ENCODE assay signal across 21 cellular contexts in genomic region chr2:147174824-147175254, GRCh38.
"Had no signal": no experiment of that assay in that cellular context is flagged by ENCODE, and none has a peak within 500 bp of the region (broad histone marks: within the 10 kb centered on the region; RNA-seq: fewer than 3 reads in every experiment).

No MANE protein-coding gene starts in this region.

- H3K27ac Mint-ChIP-seq: activated CD4-positive, alpha-beta T cell treated with anti-CD3 and anti-CD28 coated beads, Interleukin-2, amount 10 ng/mL, durations not matched to agents 7 days and 5 days; activated naive CD4-positive, alpha-beta T cell treated with anti-CD3 and anti-CD28 coated beads, Interleukin-2, amount 10 ng/mL, durations not matched to agents 7 days and 5 days; natural killer cell treated with Interleukin-12 subunit alpha and Interleukin-12 subunit beta and Interleukin-15 and Interleukin-18, amount 100 ng/mL, for 72 hours; stimulated activated naive CD8-positive, alpha-beta T cell treated with anti-CD3 and anti-CD28 coated beads, Interleukin-15, amount 100 ng/mL, for 72 hours; T-helper 1 cell treated with Interleukin-12 subunit alpha and Interleukin-12 subunit beta and Interleukin-4 antibody, amounts not matched to agents 30 μg/mL and 1 μg/mL, for 36 hours; type B pancreatic cell had no signal

- H3K27me3 Mint-ChIP-seq: central memory CD8-positive, alpha-beta T cell; natural killer cell treated with Interleukin-12 subunit alpha and Interleukin-12 subunit beta and Interleukin-15 and Interleukin-18, amount 100 ng/mL, for 72 hours; stimulated activated naive CD8-positive, alpha-beta T cell treated with anti-CD3 and anti-CD28 coated beads, Interleukin-15, amount 100 ng/mL, for 72 hours had no signal

- H3K4me1 ChIP-seq: ascending aorta, colonic mucosa, testis had no signal

- H3K4me1 Mint-ChIP-seq: activated CD4-positive, alpha-beta T cell treated with anti-CD3 and anti-CD28 coated beads, Interleukin-2, amount 10 ng/mL, durations not matched to agents 7 days and 5 days; central memory CD8-positive, alpha-beta T cell; stimulated activated naive CD8-positive, alpha-beta T cell treated with anti-CD3 and anti-CD28 coated beads, Interleukin-15, amount 100 ng/mL, for 72 hours had no signal

- H3K36me3 ChIP-seq: ascending aorta, colonic mucosa had no signal

- H3K4me2 ChIP-seq: hepatocyte had no signal

- H3K4me3 Mint-ChIP-seq: activated CD4-positive, alpha-beta T cell treated with anti-CD3 and anti-CD28 coated beads, Interleukin-2, amount 10 ng/mL, durations not matched to agents 7 days and 5 days; activated naive CD4-positive, alpha-beta T cell treated with anti-CD3 and anti-CD28 coated beads, Interleukin-2, amount 10 ng/mL, durations not matched to agents 7 days and 5 days; activated T-cell treated with anti-CD3 and anti-CD28 coated beads, Interleukin-2, amount 50 U/mL, for 4 hours; central memory CD8-positive, alpha-beta T cell; natural killer cell treated with Interleukin-12 subunit alpha and Interleukin-12 subunit beta and Interleukin-15 and Interleukin-18, amount 100 ng/mL, for 72 hours; stimulated activated naive CD8-positive, alpha-beta T cell treated with anti-CD3 and anti-CD28 coated beads, Interleukin-15, amount 100 ng/mL, for 72 hours; T-helper 1 cell treated with Interleukin-12 subunit alpha and Interleukin-12 subunit beta and Interleukin-4 antibody, amounts not matched to agents 30 μg/mL and 1 μg/mL, for 36 hours; type B pancreatic cell had no signal

- H3K9me3 Mint-ChIP-seq: activated CD4-positive, alpha-beta T cell treated with anti-CD3 and anti-CD28 coated beads, Interleukin-2, amount 10 ng/mL, durations not matched to agents 7 days and 5 days; activated naive CD4-positive, alpha-beta T cell treated with anti-CD3 and anti-CD28 coated beads, Interleukin-2, amount 10 ng/mL, durations not matched to agents 7 days and 5 days; central memory CD8-positive, alpha-beta T cell had no signal

- H2AFZ ChIP-seq: hepatocyte had no signal

- H3K27me3 ChIP-seq: ascending aorta, colonic mucosa, foreskin keratinocyte, hepatocyte, testis had no signal

- H3K36me3 Mint-ChIP-seq: activated naive CD4-positive, alpha-beta T cell treated with anti-CD3 and anti-CD28 coated beads, Interleukin-2, amount 10 ng/mL, durations not matched to agents 7 days and 5 days; natural killer cell treated with Interleukin-12 subunit alpha and Interleukin-12 subunit beta and Interleukin-15 and Interleukin-18, amount 100 ng/mL, for 72 hours; type B pancreatic cell had no signal

- H3K4me3 ChIP-seq: ascending aorta, colonic mucosa, hepatocyte, skin epidermis, testis had no signal

- H3K27ac ChIP-seq: ascending aorta, colonic mucosa, foreskin keratinocyte, hepatocyte, skin epidermis, testis had no signal

- ATAC-seq: activated CD4-positive, CD25-positive, alpha-beta regulatory T cell treated with anti-CD3 and anti-CD28 coated beads, Interleukin-2, amount 50 U/mL, for 24 hours; activated T-cell treated with anti-CD3 and anti-CD28 coated beads, Interleukin-2, amount 50 U/mL, for 4 hours; foreskin keratinocyte; natural killer cell treated with Interleukin-12 subunit alpha and Interleukin-12 subunit beta and Interleukin-15 and Interleukin-18, amount 100 ng/mL, for 72 hours; stimulated activated naive CD8-positive, alpha-beta T cell treated with anti-CD3 and anti-CD28 coated beads, Interleukin-15, amount 100 ng/mL, for 72 hours had no signal

- H3K9me3 ChIP-seq: ascending aorta, colonic mucosa, testis had no signal

- DNase-seq: activated CD4-positive, alpha-beta T cell treated with anti-CD3 and anti-CD28 coated beads, Interleukin-2, amount 10 ng/mL, durations not matched to agents 7 days and 5 days; activated CD8-positive, alpha-beta memory T cell treated with anti-CD3 and anti-CD28 coated beads, Interleukin-2, amount 50 U/mL, for 4 hours; activated effector memory CD4-positive, alpha-beta T cell treated with Interleukin-2 at 50 U/mL for 16 hours; activated naive CD4-positive, alpha-beta T cell treated with anti-CD3 and anti-CD28 coated beads, Interleukin-2, amount 10 ng/mL, durations not matched to agents 7 days and 5 days; activated T-cell treated with anti-CD3 and anti-CD28 coated beads, Interleukin-2, amount 50 U/mL, for 4 hours; colonic mucosa; foreskin keratinocyte; mesenchymal stem cell; occipital lobe; stimulated activated CD4-positive, alpha-beta T cell treated with anti-CD3 and anti-CD28 coated beads, Interleukin-15, amount 100 ng/mL, for 24 hours; stimulated activated CD4-positive, alpha-beta T cell treated with anti-CD3 and anti-CD28 coated beads, Interleukin-2, amount 100 ng/mL, for 48 hours; stimulated activated naive CD8-positive, alpha-beta T cell treated with anti-CD3 and anti-CD28 coated beads, Interleukin-15, amount 100 ng/mL, for 72 hours; testis had no signal

- H3K79me2 ChIP-seq: hepatocyte had no signal
